Comparison of ENCODE assay signal across 18 cellular contexts in the genomic region with DNA sequence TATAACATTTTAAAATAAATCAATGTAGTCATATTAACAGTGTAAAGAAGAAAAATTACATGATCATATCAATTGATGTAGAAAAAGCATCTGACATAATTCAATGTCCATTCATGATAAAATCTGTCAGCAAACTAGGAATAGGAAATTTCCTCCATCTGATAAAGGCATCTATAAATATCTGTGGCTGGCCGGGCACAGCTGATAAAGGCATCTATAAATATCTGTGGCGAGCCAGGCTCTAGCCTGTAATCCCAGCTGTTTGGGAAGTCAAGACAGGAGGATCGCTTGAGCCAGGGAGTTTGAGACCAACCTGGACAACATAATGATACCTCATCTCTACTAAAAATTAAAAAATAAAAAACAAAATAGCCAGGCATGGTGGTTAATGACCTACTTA. TPM values are rescaled to one million over a fixed set of nuclear protein-coding genes. Genes with fewer than 3 reads are reported as not detected.
A peak's percentile ranks its signal among the peaks of the same experiment; 100 is the strongest.
DNase-seq lines count a peak whose midpoint lies in the region; ATAC-seq, FAIRE-seq and TF ChIP-seq lines count a peak whose summit lies in the region.
"Had no signal": no experiment of that assay in that cellular context is flagged by ENCODE, and none has a peak within 500 bp of the region (broad histone marks: within the 10 kb centered on the region; RNA-seq: fewer than 3 reads in every experiment).

No MANE protein-coding gene starts in this region.

- TF ChIP-seq RAD21 in K562 (CRISPR knock-in tag; conservative IDR thresholded peaks at IDR 0.05 in 1 of 2, IDR thresholded peaks at IDR 0.05 in 1 of 2), result no peak

- no peaks in the 10 kb centered on the region for H3K36me3 ChIP-seq in heart left ventricle
- H3K36me3 ChIP-seq in K562 (ENCODE audit: control insufficient read depth, insufficient read depth, low read length), result no peaks in the 10 kb centered on the region
- no peaks in the 10 kb centered on the region for H3K36me3 ChIP-seq in lower lobe of right lung
- no peaks in the 10 kb centered on the region for H3K36me3 ChIP-seq in osteoblast (ENCODE audit: insufficient read depth, low read length)

- no peak overlapping the region for H3K4me2 ChIP-seq in K562 (ENCODE audit: insufficient read depth, low read length)
- H3K4me2 ChIP-seq in osteoblast (ENCODE audit: insufficient read depth, low read length), result no peak overlapping the region
- H3K4me2 ChIP-seq: A549 had no signal

- in situ Hi-C loops in K562 (cut with MboI), result no loop called here

- no peak for FAIRE-seq in K562 (lab: Jason Lieb, UNC)
- FAIRE-seq: A549, GM19239, H54 had no signal

- no peak for TF ChIP-seq CTCF in heart left ventricle (IDR thresholded peaks at IDR 0.05)
- no peak for TF ChIP-seq CTCF in K562 (IDR thresholded peaks at IDR 0.05 in 2 of 3, conservative IDR thresholded peaks at IDR 0.05 in 1 of 3; ENCODE audit: insufficient read depth in 2 of 3, low read depth in 1 of 3, low read length in 3 of 3)
- TF ChIP-seq CTCF in lower lobe of right lung (IDR thresholded peaks at IDR 0.05), result no peak
- no peak for TF ChIP-seq CTCF in osteoblast (IDR thresholded peaks at IDR 0.05; ENCODE audit: extremely low read depth, low read depth, low read length)

- peaks cover 0 to 7% (median 2%) of the 10 kb centered on the region in 12 donors for H3K4me1 ChIP-seq in heart left ventricle
- H3K4me1 ChIP-seq in K562 (replicated peaks in 1 of 2; ENCODE audit: control insufficient read depth in 2 of 2, insufficient read depth in 2 of 2, low read length in 2 of 2), result no peaks in the 10 kb centered on the region; a peak in 1 of 5 replicates
- no peaks in the 10 kb centered on the region for H3K4me1 ChIP-seq in lower lobe of right lung
- H3K4me1 ChIP-seq in osteoblast (ENCODE audit: insufficient read depth, low read length), result no peaks in the 10 kb centered on the region
- H3K4me1 ChIP-seq: A549 had no signal

- CTCF ChIA-PET in K562 (lab: Yijun Ruan, JAX; ENCODE audit: low intra/inter-chr PET ratio), result no interaction called here

- H3K27ac ChIP-seq in heart left ventricle, result no peak overlapping the region
- no peak overlapping the region for H3K27ac ChIP-seq in K562 (ENCODE audit: extremely low read depth, low read depth, low read length)
- H3K27ac ChIP-seq in lower lobe of right lung, result no peak overlapping the region
- H3K27ac ChIP-seq in osteoblast (ENCODE audit: low read depth, low read length), result no peak overlapping the region
- H3K27ac ChIP-seq: A549 had no signal

- intact Hi-C loops in heart left ventricle (cut with DNase I) (no loop called here), Right ventricle myocardium inferior (cut with DNase I) (no loop called here), K562 (cut with micrococcal nuclease) (no loop called here), lower lobe of right lung (cut with DNase I) (no loop called here)

- TF ChIP-seq EP300 in K562 (IDR thresholded peaks at IDR 0.05; ENCODE audit: low read length), result no peak

- H2AFZ ChIP-seq in K562 (ENCODE audit: low read depth, low read length) (no peak overlapping the region), osteoblast (ENCODE audit: low read length) (no peak overlapping the region)

- no peaks in the 10 kb centered on the region for H4K20me1 ChIP-seq in K562 (replicated peaks; ENCODE audit: control insufficient read depth, insufficient read depth, low read length)
- H4K20me1 ChIP-seq in osteoblast (ENCODE audit: insufficient read depth, low read length), result no peaks in the 10 kb centered on the region

- H3K79me2 ChIP-seq in K562 (ENCODE audit: control insufficient read depth, insufficient read depth, low read length) (no peaks in the 10 kb centered on the region), osteoblast (ENCODE audit: insufficient read depth, low read length) (no peaks in the 10 kb centered on the region)

- no peaks in the 10 kb centered on the region for H3K9me1 ChIP-seq in K562 (ENCODE audit: control insufficient read depth, insufficient read depth, low read length)

- 9 to 12% (median 10%) methylated on average over 3 of the region's 3 CpGs for WGBS in heart left ventricle, 4 donors
- 0% methylated on average over 3 of the region's 3 CpGs for WGBS in K562 (ENCODE audit: insufficient coverage, low coverage, missing lambda C conversion rate)

- no peak overlapping the region for H3K4me3 ChIP-seq in heart left ventricle
- no peak overlapping the region for H3K4me3 ChIP-seq in K562
- H3K4me3 ChIP-seq in lower lobe of right lung, result no peak overlapping the region
- no peak overlapping the region for H3K4me3 ChIP-seq in osteoblast (ENCODE audit: insufficient read depth, low read length)
- H3K4me3 ChIP-seq: A549 had no signal

- TF ChIP-seq POLR2A in heart left ventricle (IDR thresholded peaks at IDR 0.05) (no peak), K562 (conservative IDR thresholded peaks at IDR 0.05) (no peak)

- H3K9me3 ChIP-seq in heart left ventricle (peaks cover 0 to 1% (median 0%) of the 10 kb centered on the region in 12 donors), K562 (replicated peaks; ENCODE audit: control insufficient read depth, insufficient read depth, low read depth, low read length) (no peaks in the 10 kb centered on the region), lower lobe of right lung (no peaks in the 10 kb centered on the region), osteoblast (ENCODE audit: low read depth, low read length) (no peaks in the 10 kb centered on the region)
- H3K9me3 ChIP-seq: A549 had no signal

- no peak for DNase-seq in heart left ventricle
- no peak for DNase-seq in Right ventricle myocardium inferior (ENCODE audit: missing footprints)
- peak; percentile 35 for DNase-seq in M059J (ENCODE audit: low read depth)
- DNase-seq in K562 (ENCODE audit: extremely low read depth in 1 of 4, low spot score in 3 of 4), result no peak
- DNase-seq in kidney glomerular epithelial cell (lab: John Stamatoyannopoulos, UW), result no peak
- no peak for DNase-seq in lower lobe of right lung
- DNase-seq in osteoblast (ENCODE audit: insufficient read length, low spot score, missing footprints), result no peak
- DNase-seq: COR-L47, DMS153, NCI-H1092 treated with DMSO at 0.1 percent for 48 hours, NCI-H1694, NCI-H226, NCI-H524 treated with DMSO at 0.1 percent for 48 hours, SHP77 had no signal

- POLR2A ChIA-PET in K562 (lab: Yijun Ruan, JAX), result no interaction called here

- ATAC-seq in heart left ventricle (peak in 3 of 4 donors; percentile 53 to 80 (median 72)), Right ventricle myocardium inferior (no peak), K562 (no peak), lower lobe of right lung (no peak), HG02973 (IDR thresholded peaks at IDR 0.05; ENCODE audit: unreplicated experiment) (no peak)
- ATAC-seq: A549 had no signal

- no peak overlapping the region for H3K9ac ChIP-seq in K562 (ENCODE audit: insufficient read depth in 1 of 2, low read depth in 2 of 2, low read length in 2 of 2)

- no TSS peak for BruUV-seq in K562 (replicated peaks; lab: Mats Ljungman, UMichigan)

- H3K27me3 ChIP-seq in heart left ventricle (no peaks in the 10 kb centered on the region), K562 (ENCODE audit: control insufficient read depth in 2 of 2, insufficient read depth in 2 of 2, low read length in 2 of 2) (no peaks in the 10 kb centered on the region), lower lobe of right lung (ENCODE audit: low read depth) (no peaks in the 10 kb centered on the region), osteoblast (ENCODE audit: insufficient read depth, low read length) (no peaks in the 10 kb centered on the region)

TF ChIP-seq in K562, 482 proteins besides CTCF, POLR2A, EP300 and RAD21 (continues in another document):
- TF ChIP-seq NCOR1 (IDR thresholded peaks at IDR 0.05), result 0 out of 2 replicates have a peak, but pooled peaks have one; percentile 28
- no peak for TF ChIP-seq FOXK2 (conservative IDR thresholded peaks at IDR 0.05 in 1 of 2, IDR thresholded peaks at IDR 0.05 in 1 of 2; ENCODE audit: low read depth in 2 of 2)
- TF ChIP-seq RBBP5 (IDR thresholded peaks at IDR 0.05; ENCODE audit: borderline replicate concordance, insufficient read depth, low read length, poor library complexity, severe bottlenecking), result no peak
- peak; percentile 50 for TF ChIP-seq TEAD4 (IDR thresholded peaks at IDR 0.05; ENCODE audit: low read length)
- TF ChIP-seq TEAD4 (CRISPR knock-in tag; IDR thresholded peaks at IDR 0.05; ENCODE audit: borderline replicate concordance), result no peak
- peak; percentile 71 for TF ChIP-seq MEF2A (IDR thresholded peaks at IDR 0.05; ENCODE audit: control insufficient read depth, low read depth, low read length)
- peak; percentile 23; the same call in 1 of the 2 replicates for TF ChIP-seq CBFA2T2 (conservative IDR thresholded peaks at IDR 0.05)
- TF ChIP-seq CBFA2T3 (IDR thresholded peaks at IDR 0.05), result peak; percentile 55

RNA-seq across cellular contexts. Expression of gene RANBP2, which starts 18.1 kb away (rescaled TPM):
- 10 to 100 TPM; 43.3 to 67.7 (median 52.5) TPM for total RNA-seq in heart left ventricle
- polyA plus RNA-seq in heart left ventricle, result 10 to 100 TPM in 1 of 2 donors, 1 to 10 TPM in 1; 9.9 to 16.4 TPM
- total RNA-seq in Right ventricle myocardium inferior, result 48.7 TPM
- total RNA-seq in M059J (2014; rRNA removed; shearing (Covaris generic)), result 23.2 and 33.1 TPM in 2 replicates
- total RNA-seq in K562 (2011; cell fraction: chromatin; rRNA removed; ENCODE audit: low replicate concordance), result 55.4 and 200 TPM in 2 replicates
- 20.7 and 28.6 TPM in 2 replicates for total RNA-seq in K562 (2011; cell fraction: nucleolus; rRNA removed)
- 57.0 and 69.8 TPM in 2 replicates for total RNA-seq in K562 (2011; cell fraction: nucleoplasm; rRNA removed)
- 50.7 and 52.9 TPM in 2 replicates for total RNA-seq in K562 (2014; rRNA removed)
- 97.4 and 110 TPM in 2 replicates for total RNA-seq in K562 (2014; rRNA removed; fragmentation: Illumina TruSeq; extraction: Trizol)
- 91.1 and 97.0 TPM in 2 replicates for total RNA-seq in K562 (2015; rRNA removed; fragmentation: Illumina TruSeq; extraction: Trizol)
- 71.3 and 77.4 TPM in 2 replicates for total RNA-seq in K562 (2021)
- polyA plus RNA-seq in K562 (2011; rRNA removed), result 20.6 and 30.6 TPM in 2 replicates
- polyA plus RNA-seq in K562 (2011; cell fraction: cytosol; rRNA removed), result 4.6 and 9.1 TPM in 2 replicates
- polyA plus RNA-seq in K562 (2011; cell fraction: nucleus; rRNA removed), result 21.5 and 28.5 TPM in 2 replicates
- polyA plus RNA-seq in K562 (2012), result 22.7 and 30.8 TPM in 2 replicates
- polyA plus RNA-seq in K562 (2014; fragmentation: Illumina TruSeq; extraction: Trizol), result 39.9 and 48.1 TPM in 2 replicates
- 10 to 100 TPM; 11.7 to 11.9 TPM for polyA plus RNA-seq in K562 (2014; fragmentation: Nextera tagmentation; extraction: Ambion mirVana)
- polyA plus RNA-seq in K562 (2014; rRNA removed), result 31.7 and 34.7 TPM in 2 replicates
- polyA minus RNA-seq in K562 (2011; rRNA and poly(A)+ RNA removed), result 103 and 107 TPM in 2 replicates
- 37.7 and 49.1 TPM in 2 replicates for polyA minus RNA-seq in K562 (2011; cell fraction: cytosol; rRNA and poly(A)+ RNA removed)
- 37.7 and 76.0 TPM in 2 replicates for polyA minus RNA-seq in K562 (2011; cell fraction: nucleus; rRNA and poly(A)+ RNA removed)
- 72.5 TPM for total RNA-seq in lower lobe of right lung
- total RNA-seq in osteoblast, result 67.2 and 74.9 TPM in 2 replicates

Comparison
In these comparisons a context has a peak if more than half of its experiments do, and no peak if none do; other contexts are left out.
1. ATAC-seq: peak in heart left ventricle (3 of 4); none in Right ventricle myocardium inferior (single experiment), K562 (single experiment), lower lobe of right lung (0 of 2) and HG02973 (single experiment).